ENCODE assay signal across 8 cellular contexts in the genomic region with DNA sequence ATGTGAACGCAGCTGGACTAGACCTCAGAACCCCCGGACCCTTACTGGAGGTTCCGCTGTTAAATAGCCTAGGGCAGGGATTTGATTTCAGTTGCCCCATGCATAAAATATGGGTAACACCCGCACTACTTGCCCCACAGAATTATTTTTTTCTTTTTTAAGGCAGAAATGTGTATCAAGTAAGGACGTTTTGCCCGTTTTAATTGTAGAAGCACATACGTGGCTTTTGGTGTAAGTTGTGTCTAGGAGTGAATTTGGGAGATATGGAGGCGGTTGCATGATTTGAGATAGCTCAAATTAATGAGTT. TPM values are rescaled to one million over a fixed set of nuclear protein-coding genes. Genes with fewer than 3 reads are reported as not detected.
DNase-seq lines count a peak whose midpoint lies in the region; ATAC-seq and TF ChIP-seq lines count a peak whose summit lies in the region.

No MANE protein-coding gene starts in this region.

- H3K27ac ChIP-seq in muscle layer of duodenum (ENCODE audit: low read length), result peak overlapping the region; percentile 83

- peaks cover 9 to 19% of the 10 kb centered on the region in 2 donors for H3K4me1 ChIP-seq in muscle layer of duodenum (ENCODE audit: control insufficient read depth in 1 of 2, insufficient read depth in 2 of 2, low read length in 2 of 2)

- ATAC-seq in HG03097 (IDR thresholded peaks at IDR 0.05; ENCODE audit: low FRiP score, unreplicated experiment), result no peak

- no peaks in the 10 kb centered on the region for H3K27me3 ChIP-seq in muscle layer of duodenum (ENCODE audit: low read depth, low read length)

- no peaks in the 10 kb centered on the region for H3K9me3 ChIP-seq in muscle layer of duodenum (ENCODE audit: control insufficient read depth in 1 of 2, low read length in 2 of 2)

- DNase-seq in GM10266 (ENCODE audit: extremely low spot score), result peak; percentile 12
- DNase-seq in Kasumi-1 (lab: John Stamatoyannopoulos, UW), result peak; percentile 33 to 49
- peak; percentile 51 for DNase-seq in dedifferentiated amniotic fluid mesenchymal stem cell (ENCODE audit: extremely low spot score)
- no peak for DNase-seq in occipital lobe (lab: John Stamatoyannopoulos, UW)
- no peak for DNase-seq in GDM1 (lab: John Stamatoyannopoulos, UW)
- no peak for DNase-seq in NCI-H187 treated with DMSO at 0.1 percent for 48 hours (lab: John Stamatoyannopoulos, UW)

- no peak for TF ChIP-seq CTCF in GM10266 (IDR thresholded peaks at IDR 0.05; ENCODE audit: control insufficient read depth, insufficient read depth, low read depth, missing control alignments)

- H3K36me3 ChIP-seq in muscle layer of duodenum (ENCODE audit: control insufficient read depth in 1 of 2, insufficient read depth in 2 of 2, low read length in 2 of 2), result no peaks in the 10 kb centered on the region

- H3K4me3 ChIP-seq in muscle layer of duodenum (ENCODE audit: low read depth in 1 of 2, low read length in 2 of 2), result peak overlapping the region; percentile 86 to 92

RNA-seq across cellular contexts. Expression of a gene that starts 0.6 kb away (rescaled TPM):
- total RNA-seq in occipital lobe, result 32.6 TPM

Comparison
In these comparisons a context has a peak if more than half of its experiments do, and no peak if none do; other contexts are left out.
1. DNase-seq: peak in GM10266 (single experiment), Kasumi-1 (2 of 2) and dedifferentiated amniotic fluid mesenchymal stem cell (single experiment); none in occipital lobe (single experiment), GDM1 (single experiment) and NCI-H187 treated with DMSO at 0.1 percent for 48 hours (single experiment).